Comparison of ENCODE assay signal across 2 cellular contexts in the genomic region with DNA sequence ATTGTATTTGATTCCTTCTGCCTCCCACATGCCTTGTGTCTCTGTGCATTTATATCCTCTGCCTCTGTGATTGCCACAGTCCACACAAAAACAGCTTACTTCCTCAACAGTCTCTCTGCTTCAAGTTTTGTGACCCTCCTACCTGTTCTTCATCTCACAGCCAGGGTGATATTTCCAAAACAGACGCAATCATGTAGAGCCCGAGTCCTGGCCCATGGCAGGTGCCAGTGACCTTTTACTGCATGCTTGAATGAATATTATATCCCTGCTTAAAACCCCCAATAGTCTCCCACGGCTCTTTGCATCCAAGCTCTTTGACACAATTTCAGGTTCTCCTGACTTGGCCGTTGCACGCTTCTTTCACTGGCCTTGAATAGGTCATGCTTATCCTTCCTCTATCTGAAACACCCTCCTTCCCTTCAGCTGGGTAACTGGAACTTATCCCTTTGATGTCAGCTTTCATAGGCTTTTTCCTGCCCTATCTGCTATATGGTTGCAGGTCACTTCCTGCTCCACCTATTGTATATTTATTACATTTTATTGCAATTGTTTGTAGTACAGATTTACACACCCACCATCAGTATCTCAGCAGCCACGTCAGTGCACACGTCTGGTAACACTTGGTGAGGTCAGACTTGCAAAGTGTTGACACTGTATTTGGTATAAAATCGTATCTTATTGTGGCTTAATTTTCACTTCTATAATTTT.
TF ChIP-seq lines count a peak whose summit lies in the region.

No MANE protein-coding gene starts in this region.

TF ChIP-seq in HEK293, 187 proteins besides CTCF, POLR2A, EP300 and RAD21:
- TF ChIP-seq ZNF704 (tag by site-specific recombination; IDR thresholded peaks at IDR 0.05) (no peak), SETDB1 (IDR thresholded peaks at IDR 0.05; ENCODE audit: insufficient read length, low read length) (peak; percentile 91), ZNF664 (tag by site-specific recombination; IDR thresholded peaks at IDR 0.05) (no peak), ZNF214 (tag by site-specific recombination; IDR thresholded peaks at IDR 0.05; ENCODE audit: borderline replicate concordance) (no peak), ZSCAN5A (tag by site-specific recombination; IDR thresholded peaks at IDR 0.05) (no peak), TRIM28 (IDR thresholded peaks at IDR 0.05; ENCODE audit: borderline replicate concordance, low read length) (peak; percentile 93; the same call in 1 of the 2 replicates)
TF ChIP-seq in HEK293: peak in this region for 2.

TF ChIP-seq in K562, 482 proteins besides CTCF, POLR2A, EP300 and RAD21:
- TF ChIP-seq ZNF75A (CRISPR knock-in tag; IDR thresholded peaks at IDR 0.05) (no peak), ZNF707 (CRISPR knock-in tag; conservative IDR thresholded peaks at IDR 0.05) (no peak), ZNF431 (CRISPR knock-in tag; IDR thresholded peaks at IDR 0.05) (no peak), YBX1 (IDR thresholded peaks at IDR 0.05) (no peak), ZNF224 (CRISPR knock-in tag; IDR thresholded peaks at IDR 0.05) (no peak), ZNF76 (CRISPR knock-in tag; IDR thresholded peaks at IDR 0.05; ENCODE audit: borderline replicate concordance) (no peak), GATA2 (CRISPR knock-in tag; IDR thresholded peaks at IDR 0.05) (no peak), C11orf30 (IDR thresholded peaks at IDR 0.05; ENCODE audit: low read depth) (no peak), ILK (tag; IDR thresholded peaks at IDR 0.05; ENCODE audit: borderline replicate concordance, low read depth) (no peak), ZNF143 (CRISPR knock-in tag; IDR thresholded peaks at IDR 0.05) (no peak), GATAD2A (IDR thresholded peaks at IDR 0.05) (no peak), ZNF318 (IDR thresholded peaks at IDR 0.05; ENCODE audit: borderline replicate concordance in 1 of 2, low read depth in 1 of 2) (no peak), ZNF398 (CRISPR knock-in tag; IDR thresholded peaks at IDR 0.05) (no peak)
- TF ChIP-seq, protein P1, sequence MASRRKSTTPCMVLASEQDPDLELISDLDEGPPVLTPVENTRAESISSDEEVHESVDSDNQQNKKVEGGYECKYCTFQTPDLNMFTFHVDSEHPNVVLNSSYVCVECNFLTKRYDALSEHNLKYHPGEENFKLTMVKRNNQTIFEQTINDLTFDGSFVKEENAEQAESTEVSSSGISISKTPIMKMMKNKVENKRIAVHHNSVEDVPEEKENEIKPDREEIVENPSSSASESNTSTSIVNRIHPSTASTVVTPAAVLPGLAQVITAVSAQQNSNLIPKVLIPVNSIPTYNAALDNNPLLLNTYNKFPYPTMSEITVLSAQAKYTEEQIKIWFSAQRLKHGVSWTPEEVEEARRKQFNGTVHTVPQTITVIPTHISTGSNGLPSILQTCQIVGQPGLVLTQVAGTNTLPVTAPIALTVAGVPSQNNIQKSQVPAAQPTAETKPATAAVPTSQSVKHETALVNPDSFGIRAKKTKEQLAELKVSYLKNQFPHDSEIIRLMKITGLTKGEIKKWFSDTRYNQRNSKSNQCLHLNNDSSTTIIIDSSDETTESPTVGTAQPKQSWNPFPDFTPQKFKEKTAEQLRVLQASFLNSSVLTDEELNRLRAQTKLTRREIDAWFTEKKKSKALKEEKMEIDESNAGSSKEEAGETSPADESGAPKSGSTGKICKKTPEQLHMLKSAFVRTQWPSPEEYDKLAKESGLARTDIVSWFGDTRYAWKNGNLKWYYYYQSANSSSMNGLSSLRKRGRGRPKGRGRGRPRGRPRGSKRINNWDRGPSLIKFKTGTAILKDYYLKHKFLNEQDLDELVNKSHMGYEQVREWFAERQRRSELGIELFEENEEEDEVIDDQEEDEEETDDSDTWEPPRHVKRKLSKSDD (conservative IDR thresholded peaks at IDR 0.05; ENCODE audit: low read length): no peak
